ENCODE assay signal across 8 cellular contexts in the genomic region with DNA sequence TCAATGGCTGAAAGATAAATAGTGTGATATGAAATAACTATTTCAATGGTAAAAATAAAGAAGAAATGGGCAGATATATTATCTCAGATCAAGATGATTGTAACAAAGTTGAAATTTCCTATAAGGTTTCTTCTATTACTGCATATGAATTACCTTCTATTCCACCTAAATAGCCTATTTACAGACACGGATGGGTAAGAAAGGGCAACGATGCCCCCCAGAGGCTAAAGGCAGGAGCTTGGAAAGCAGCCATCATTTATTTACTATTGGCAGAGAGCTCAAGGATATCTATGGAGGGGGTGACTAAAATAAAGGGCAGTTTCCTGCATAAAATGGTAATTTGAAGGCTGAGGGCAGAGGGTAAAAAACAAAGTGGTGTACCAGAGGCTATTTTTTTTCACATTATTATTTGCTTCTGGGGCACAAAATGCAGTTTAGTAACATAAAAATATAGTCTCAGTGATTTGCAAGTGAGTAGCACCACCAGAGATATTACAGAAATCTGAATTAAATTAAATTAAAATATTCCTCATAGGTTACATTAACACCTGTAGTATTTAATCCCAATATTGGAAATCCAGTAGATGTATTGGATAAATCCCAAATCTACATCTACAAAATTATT.
DNase-seq lines count a peak whose midpoint lies in the region; TF ChIP-seq lines count a peak whose summit lies in the region.

No MANE protein-coding gene starts in this region.

- no peaks in the 10 kb centered on the region for H3K27me3 ChIP-seq in uterus

- no peak for TF ChIP-seq POLR2A in uterus (IDR thresholded peaks at IDR 0.05)

- no peaks in the 10 kb centered on the region for H3K4me1 ChIP-seq in uterus

- peak; percentile 38 for DNase-seq in A172 (ENCODE audit: low spot score)
- DNase-seq in GM10266 (ENCODE audit: extremely low spot score) = peak; percentile 8
- peak; percentile 43 for DNase-seq in NAMALWA (ENCODE audit: low spot score)
- DNase-seq in T1000 (lab: John Stamatoyannopoulos, UW) = peak; percentile 57
- DNase-seq in dedifferentiated amniotic fluid mesenchymal stem cell (ENCODE audit: extremely low spot score) = peak; percentile 67
- DNase-seq in mucosa of gallbladder (ENCODE audit: low spot score) = peak; percentile 58
- DNase-seq in uterus = no peak
- DNase-seq in NCI-H146 (lab: John Stamatoyannopoulos, UW) = no peak

- no peaks in the 10 kb centered on the region for H3K9me3 ChIP-seq in uterus

- no peak overlapping the region for H3K4me3 ChIP-seq in uterus

- intact Hi-C loops in uterus (cut with DNase I; ENCODE audit: low total_unique reads) = no loop called here

- no peak overlapping the region for H3K27ac ChIP-seq in uterus

- TF ChIP-seq CTCF in GM10266 (IDR thresholded peaks at IDR 0.05; ENCODE audit: control insufficient read depth, insufficient read depth, low read depth, missing control alignments) = peak; percentile 43
- peak in 3 of 4 experiments; percentile 24 to 28 (median 27) for TF ChIP-seq CTCF in uterus (IDR thresholded peaks at IDR 0.05)

- H3K36me3 ChIP-seq in uterus = no peaks in the 10 kb centered on the region

Comparison
In these comparisons a context has a peak if more than half of its experiments do, and no peak if none do; other contexts are left out.
1. DNase-seq: peak in A172 (single experiment), GM10266 (single experiment), NAMALWA (single experiment), T1000 (single experiment), dedifferentiated amniotic fluid mesenchymal stem cell (single experiment) and mucosa of gallbladder (single experiment); none in uterus (0 of 2) and NCI-H146 (single experiment).